In genomic region chr18:55251186-55251995, GRCh38 we compare ENCODE assay signal across 11 cellular contexts.
A peak's percentile ranks its signal among the peaks of the same experiment; 100 is the strongest.
DNase-seq lines count a peak whose midpoint lies in the region; ATAC-seq and TF ChIP-seq lines count a peak whose summit lies in the region.
"Had no signal": no experiment of that assay in that cellular context is flagged by ENCODE, and none has a peak within 500 bp of the region (broad histone marks: within the 10 kb centered on the region; RNA-seq: fewer than 3 reads in every experiment).

No MANE protein-coding gene starts in this region.

- H3K27me3 ChIP-seq in ascending aorta (no peaks in the 10 kb centered on the region), thyroid gland (no peaks in the 10 kb centered on the region)

- 67 to 74% methylated on average over 13 of the region's 13 CpGs for WGBS in thyroid gland, 2 donors

- no peaks in the 10 kb centered on the region for H3K27me3 Mint-ChIP-seq in T-helper 1 cell treated with Interleukin-12 subunit alpha and Interleukin-12 subunit beta and Interleukin-4 antibody, amounts not matched to agents 30 μg/mL and 1 μg/mL, for 36 hours (ENCODE audit: low read depth)
- H3K27me3 Mint-ChIP-seq: T-helper 17 cell had no signal

- H3K9me3 ChIP-seq in ascending aorta: peaks cover 0 to 7% of the 10 kb centered on the region in 2 donors
- H3K9me3 ChIP-seq in thyroid gland: no peaks in the 10 kb centered on the region

- H3K4me1 Mint-ChIP-seq in T-helper 1 cell treated with Interleukin-12 subunit alpha and Interleukin-12 subunit beta and Interleukin-4 antibody, amounts not matched to agents 30 μg/mL and 1 μg/mL, for 36 hours (ENCODE audit: low read depth): peaks cover 13% of the 10 kb centered on the region
- H3K4me1 Mint-ChIP-seq: T-helper 17 cell had no signal

- peak overlapping the region; percentile 33 for H3K27ac Mint-ChIP-seq in T-helper 1 cell treated with Interleukin-12 subunit alpha and Interleukin-12 subunit beta and Interleukin-4 antibody, amounts not matched to agents 30 μg/mL and 1 μg/mL, for 36 hours
- H3K27ac Mint-ChIP-seq: activated naive CD4-positive, alpha-beta T cell treated with anti-CD3 and anti-CD28 coated beads for 36 hours; T-helper 17 cell had no signal

- no peak for ATAC-seq in GM18873 (IDR thresholded peaks at IDR 0.05; ENCODE audit: low FRiP score, unreplicated experiment)
- ATAC-seq: T-helper 17 cell had no signal

- H3K36me3 ChIP-seq in ascending aorta: peaks cover 8 to 28% of the 10 kb centered on the region in 2 donors
- H3K36me3 ChIP-seq in thyroid gland: peaks cover 8 to 15% of the 10 kb centered on the region in 2 donors

- no peak overlapping the region for H3K4me3 Mint-ChIP-seq in T-helper 1 cell treated with Interleukin-12 subunit alpha and Interleukin-12 subunit beta and Interleukin-4 antibody, amounts not matched to agents 30 μg/mL and 1 μg/mL, for 36 hours
- H3K4me3 Mint-ChIP-seq: activated naive CD4-positive, alpha-beta T cell treated with anti-CD3 and anti-CD28 coated beads for 36 hours; T-helper 17 cell had no signal

- no peak for DNase-seq in T-helper 1 cell
- no peak for DNase-seq in ascending aorta (ENCODE audit: low spot score in 2 of 2)
- peak; percentile 36 for DNase-seq in iPS-NIHi7 (ENCODE audit: extremely low spot score)
- no peak for DNase-seq in thyroid gland
- DNase-seq in posterior cingulate gyrus: no peak
- DNase-seq in NCI-H2029 (lab: John Stamatoyannopoulos, UW): no peak
- DNase-seq: activated naive CD4-positive, alpha-beta T cell treated with anti-CD3 and anti-CD28 coated beads for 36 hours; NCI-H1092 treated with DMSO at 0.1 percent for 48 hours; T-helper 17 cell had no signal

- intact Hi-C loops in ascending aorta (cut with DNase I) (no loop called here), thyroid gland (cut with DNase I) (no loop called here), posterior cingulate gyrus (cut with DNase I) (no loop called here)

- H3K36me3 Mint-ChIP-seq in T-helper 1 cell treated with Interleukin-12 subunit alpha and Interleukin-12 subunit beta and Interleukin-4 antibody, amounts not matched to agents 30 μg/mL and 1 μg/mL, for 36 hours (ENCODE audit: low read depth): no peaks in the 10 kb centered on the region

- peaks cover 0 to 29% of the 10 kb centered on the region in 2 donors for H3K4me1 ChIP-seq in ascending aorta
- H3K4me1 ChIP-seq in thyroid gland: peaks cover 0 to 8% of the 10 kb centered on the region in 2 donors

- TF ChIP-seq CTCF in ascending aorta (IDR thresholded peaks at IDR 0.05) (no peak), thyroid gland (IDR thresholded peaks at IDR 0.05) (no peak)

- H3K27ac ChIP-seq in ascending aorta (peak overlapping the region; percentile 53 to 62), thyroid gland (peak overlapping the region in 2 of 3 donors; percentile 31 to 59)

- TF ChIP-seq POLR2A in thyroid gland (IDR thresholded peaks at IDR 0.05): no peak

- no peaks in the 10 kb centered on the region for H3K9me3 Mint-ChIP-seq in T-helper 1 cell treated with Interleukin-12 subunit alpha and Interleukin-12 subunit beta and Interleukin-4 antibody, amounts not matched to agents 30 μg/mL and 1 μg/mL, for 36 hours
- H3K9me3 Mint-ChIP-seq: activated naive CD4-positive, alpha-beta T cell treated with anti-CD3 and anti-CD28 coated beads for 36 hours had no signal

- peak overlapping the region in 1 of 2 donors; percentile 0 for H3K4me3 ChIP-seq in ascending aorta
- H3K4me3 ChIP-seq in thyroid gland (replicated peaks in 1 of 3): no peak overlapping the region
